22 cellular contexts compared by ENCODE assay signal in the genomic region with DNA sequence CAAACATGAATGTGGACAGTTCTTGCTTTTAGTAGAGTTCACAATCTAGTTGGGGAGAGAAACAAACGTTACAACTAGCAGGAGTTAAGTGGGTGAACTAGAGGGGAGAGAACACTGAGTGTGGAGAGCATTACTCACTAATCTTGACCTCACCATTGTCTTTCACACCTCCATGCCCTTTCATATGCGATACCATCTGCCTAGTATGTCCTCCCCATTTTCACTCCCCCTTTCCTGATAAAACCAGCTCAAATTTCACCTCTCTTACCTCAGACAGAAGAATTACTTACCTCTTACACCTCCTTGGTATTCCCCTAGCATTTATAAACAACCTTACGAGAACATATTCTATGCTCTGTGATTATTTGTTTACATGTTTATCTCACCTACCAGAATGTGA.
"Had no signal": no experiment of that assay in that cellular context is flagged by ENCODE, and none has a peak within 500 bp of the region (broad histone marks: within the 10 kb centered on the region; RNA-seq: fewer than 3 reads in every experiment).

No MANE protein-coding gene starts in this region.

- H3K4me2 ChIP-seq: hepatocyte had no signal

- H2AFZ ChIP-seq: hepatocyte, parathyroid adenoma had no signal

- H3K27ac Mint-ChIP-seq: activated naive CD8-positive, alpha-beta T cell treated with anti-CD3 and anti-CD28 coated beads, Interleukin-2, amount 10 ng/mL, durations not matched to agents 7 days and 5 days; immature natural killer cell; naive B cell; stimulated activated naive CD8-positive, alpha-beta T cell treated with anti-CD3 and anti-CD28 coated beads, Interleukin-15, Interleukin-2, amounts not matched to agents 100 ng/mL and 50 ng/mL, for 24 hours had no signal

- H3K4me3 Mint-ChIP-seq: activated naive CD8-positive, alpha-beta T cell treated with anti-CD3 and anti-CD28 coated beads, Interleukin-2, amount 10 ng/mL, durations not matched to agents 7 days and 5 days; activated T-cell treated with anti-CD3 and anti-CD28 coated beads, Interleukin-2, amount 50 U/mL, for 4 hours; immature natural killer cell; naive B cell; stimulated activated naive CD8-positive, alpha-beta T cell treated with anti-CD3 and anti-CD28 coated beads, Interleukin-15, Interleukin-2, amounts not matched to agents 100 ng/mL and 50 ng/mL, for 24 hours had no signal

- H3K9me3 Mint-ChIP-seq: stimulated activated naive CD8-positive, alpha-beta T cell treated with anti-CD3 and anti-CD28 coated beads, Interleukin-15, Interleukin-2, amounts not matched to agents 100 ng/mL and 50 ng/mL, for 24 hours had no signal

- H3K36me3 Mint-ChIP-seq: activated naive CD8-positive, alpha-beta T cell treated with anti-CD3 and anti-CD28 coated beads, Interleukin-2, amount 10 ng/mL, durations not matched to agents 7 days and 5 days had no signal

- H3K36me3 ChIP-seq: esophagus muscularis mucosa, lower lobe of right lung, tibial nerve had no signal

- H3K4me1 ChIP-seq: esophagus muscularis mucosa, lower lobe of right lung, parathyroid adenoma, tibial nerve had no signal

- ATAC-seq: activated T-cell treated with anti-CD3 and anti-CD28 coated beads, Interleukin-2, amount 50 U/mL, for 4 hours; left lobe of liver; lower lobe of right lung; right cardiac atrium had no signal

- H3K27ac ChIP-seq: coronary artery, esophagus muscularis mucosa, hepatocyte, lower lobe of right lung, parathyroid adenoma, tibial nerve, VCaP had no signal

- H3K27me3 ChIP-seq: esophagus muscularis mucosa, hepatocyte, tibial nerve had no signal

- H3K79me2 ChIP-seq: hepatocyte, parathyroid adenoma had no signal

- H3K9ac ChIP-seq: parathyroid adenoma had no signal

- H3K27me3 Mint-ChIP-seq: activated naive CD8-positive, alpha-beta T cell treated with anti-CD3 and anti-CD28 coated beads, Interleukin-2, amount 10 ng/mL, durations not matched to agents 7 days and 5 days; stimulated activated naive CD8-positive, alpha-beta T cell treated with anti-CD3 and anti-CD28 coated beads, Interleukin-15, Interleukin-2, amounts not matched to agents 100 ng/mL and 50 ng/mL, for 24 hours had no signal

- H3K4me3 ChIP-seq: coronary artery, esophagus muscularis mucosa, hepatocyte, lower lobe of right lung, tibial nerve had no signal

- H3K4me1 Mint-ChIP-seq: activated naive CD8-positive, alpha-beta T cell treated with anti-CD3 and anti-CD28 coated beads, Interleukin-2, amount 10 ng/mL, durations not matched to agents 7 days and 5 days; immature natural killer cell; naive B cell had no signal

- H3K9me3 ChIP-seq: esophagus muscularis mucosa, lower lobe of right lung had no signal

- DNase-seq: activated CD4-positive, alpha-beta T cell treated with anti-CD3 and anti-CD28 coated beads for 1 hour; activated CD8-positive, alpha-beta memory T cell treated with anti-CD3 and anti-CD28 coated beads, Interleukin-2, amount 50 U/mL, for 48 hours; activated naive CD4-positive, alpha-beta T cell treated with Interleukin-2 at 50 U/mL for 16 hours; activated naive CD8-positive, alpha-beta T cell treated with anti-CD3 and anti-CD28 coated beads, Interleukin-2, amount 10 ng/mL, durations not matched to agents 7 days and 5 days; activated T-cell treated with anti-CD3 and anti-CD28 coated beads, Interleukin-2, amount 50 U/mL, for 4 hours; amygdala; cerebellar nuclear complex; glutamatergic neuron; immature natural killer cell; lower lobe of right lung; naive B cell; nucleus accumbens; right cardiac atrium; stimulated activated CD4-positive, alpha-beta T cell treated with anti-CD3 and anti-CD28 coated beads, Interleukin-4, amount 100 ng/mL, for 24 hours had no signal
